7 cellular contexts compared by ENCODE assay signal in genomic region chr14:61696753-61697318, GRCh38. TPM values are rescaled to one million over a fixed set of nuclear protein-coding genes. Genes with fewer than 3 reads are reported as not detected.
DNase-seq lines count a peak whose midpoint lies in the region; ATAC-seq and TF ChIP-seq lines count a peak whose summit lies in the region.

No MANE protein-coding gene starts in this region.

- intact Hi-C loops in right cardiac atrium (cut with DNase I): loop anchor here in 1 of 4 donors (10.0 kb wide), 1 partner anchor 222 kb away; no protein-coding TSS in a partner anchor

- H3K36me3 ChIP-seq in HEK293 (ENCODE audit: control insufficient read depth in 2 of 2, insufficient read depth in 1 of 2, low read length in 2 of 2) (no peaks in the 10 kb centered on the region), skeletal muscle satellite cell (ENCODE audit: insufficient read depth, low read length) (peaks cover 42% of the 10 kb centered on the region)

- TF ChIP-seq CTCF in HEK293 (tag by site-specific recombination; IDR thresholded peaks at IDR 0.05) (no peak), VCaP (conservative IDR thresholded peaks at IDR 0.05) (no peak)

- WGBS in right cardiac atrium: 12% methylated on average over 5 of the region's 5 CpGs

- DNase-seq in right cardiac atrium (no peak), NCI-H2196 (lab: John Stamatoyannopoulos, UW; ENCODE audit: unreplicated experiment) (no peak), superior temporal gyrus (ENCODE audit: extremely low spot score) (no peak)

- CTCF ChIA-PET in HEK293 (lab: Yijun Ruan, JAX): interaction anchor here (1.8 kb wide), 1 partner anchor 226 kb away, joined by 6 read pairs; no protein-coding TSS in a partner anchor

- H3K27ac ChIP-seq in HEK293 (ENCODE audit: extremely low read depth, low read depth, low read length) (no peak overlapping the region), VCaP (peak overlapping the region; percentile 96), right cardiac atrium (ENCODE audit: low read length) (no peak overlapping the region)

- H3K4me3 ChIP-seq in HEK293 (ENCODE audit: low read depth, low read length) (peak overlapping the region; percentile 93), right cardiac atrium (ENCODE audit: low read length) (peak overlapping the region; percentile 71), skeletal muscle satellite cell (ENCODE audit: low read length) (peak overlapping the region; percentile 86)

- peaks cover 10% of the 10 kb centered on the region; the same call in 1 of the 2 replicates for H3K4me1 ChIP-seq in HEK293 (ENCODE audit: control insufficient read depth, insufficient read depth, low read length)
- peaks cover 3% of the 10 kb centered on the region for H3K4me1 ChIP-seq in right cardiac atrium (ENCODE audit: control insufficient read depth, insufficient read depth, low read length)
- peaks cover 9% of the 10 kb centered on the region for H3K4me1 ChIP-seq in skeletal muscle satellite cell (ENCODE audit: control insufficient read depth, insufficient read depth, low read length)

- H3K9ac ChIP-seq in skeletal muscle satellite cell (ENCODE audit: low read depth, low read length): peak overlapping the region; percentile 98

- H3K9me3 ChIP-seq in HEK293 (ENCODE audit: control insufficient read depth, insufficient read depth, low read depth, low read length) (no peaks in the 10 kb centered on the region), right cardiac atrium (ENCODE audit: control insufficient read depth, low read length) (no peaks in the 10 kb centered on the region), skeletal muscle satellite cell (replicated peaks; ENCODE audit: low read length) (no peaks in the 10 kb centered on the region)

- peak overlapping the region; percentile 78 for H3K4me2 ChIP-seq in skeletal muscle satellite cell (ENCODE audit: low read length)

- POLR2A ChIA-PET in HEK293 (lab: Yijun Ruan, JAX): no interaction called here

- ATAC-seq in right cardiac atrium (no peak), HG03175 (IDR thresholded peaks at IDR 0.05; ENCODE audit: unreplicated experiment) (no peak)

- H3K27me3 ChIP-seq in right cardiac atrium (ENCODE audit: control insufficient read depth, insufficient read depth) (no peaks in the 10 kb centered on the region), skeletal muscle satellite cell (ENCODE audit: control insufficient read depth, insufficient read depth, low read length) (no peaks in the 10 kb centered on the region)

TF ChIP-seq in HEK293, 187 proteins besides CTCF, POLR2A, EP300 and RAD21:
- TF ChIP-seq IKZF3 (tag by site-specific recombination; IDR thresholded peaks at IDR 0.05) (0 out of 2 replicates have a peak, but pooled peaks have one; percentile 25), PRDM6 (tag by site-specific recombination; IDR thresholded peaks at IDR 0.05) (peak; percentile 38; the same call in 1 of the 2 replicates), ZNF10 (tag by site-specific recombination; IDR thresholded peaks at IDR 0.05) (peak; percentile 87), ZXDB (tag by site-specific recombination; IDR thresholded peaks at IDR 0.05) (no peak), FEZF1 (tag by site-specific recombination; IDR thresholded peaks at IDR 0.05) (peak; percentile 51; the same call in 1 of the 2 replicates), ZNF549 (tag by site-specific recombination; IDR thresholded peaks at IDR 0.05) (no peak), ZBTB48 (tag by site-specific recombination; IDR thresholded peaks at IDR 0.05) (no peak), ZNF121 (tag by site-specific recombination; IDR thresholded peaks at IDR 0.05) (no peak)

RNA-seq across cellular contexts. Expression of gene HIF1A, which starts 1.5 kb away (rescaled TPM):
- 100 to 1,000 TPM in 1 of 4 donors, 10 to 100 TPM in 3; 52.7 to 117 (median 81.1) TPM for total RNA-seq in right cardiac atrium
- polyA plus RNA-seq in right cardiac atrium: 25.5 TPM
- total RNA-seq in skeletal muscle satellite cell (2012; rRNA removed): 339 and 489 TPM in 2 replicates
